Comparison of ENCODE assay signal across 8 cellular contexts in the genomic region with DNA sequence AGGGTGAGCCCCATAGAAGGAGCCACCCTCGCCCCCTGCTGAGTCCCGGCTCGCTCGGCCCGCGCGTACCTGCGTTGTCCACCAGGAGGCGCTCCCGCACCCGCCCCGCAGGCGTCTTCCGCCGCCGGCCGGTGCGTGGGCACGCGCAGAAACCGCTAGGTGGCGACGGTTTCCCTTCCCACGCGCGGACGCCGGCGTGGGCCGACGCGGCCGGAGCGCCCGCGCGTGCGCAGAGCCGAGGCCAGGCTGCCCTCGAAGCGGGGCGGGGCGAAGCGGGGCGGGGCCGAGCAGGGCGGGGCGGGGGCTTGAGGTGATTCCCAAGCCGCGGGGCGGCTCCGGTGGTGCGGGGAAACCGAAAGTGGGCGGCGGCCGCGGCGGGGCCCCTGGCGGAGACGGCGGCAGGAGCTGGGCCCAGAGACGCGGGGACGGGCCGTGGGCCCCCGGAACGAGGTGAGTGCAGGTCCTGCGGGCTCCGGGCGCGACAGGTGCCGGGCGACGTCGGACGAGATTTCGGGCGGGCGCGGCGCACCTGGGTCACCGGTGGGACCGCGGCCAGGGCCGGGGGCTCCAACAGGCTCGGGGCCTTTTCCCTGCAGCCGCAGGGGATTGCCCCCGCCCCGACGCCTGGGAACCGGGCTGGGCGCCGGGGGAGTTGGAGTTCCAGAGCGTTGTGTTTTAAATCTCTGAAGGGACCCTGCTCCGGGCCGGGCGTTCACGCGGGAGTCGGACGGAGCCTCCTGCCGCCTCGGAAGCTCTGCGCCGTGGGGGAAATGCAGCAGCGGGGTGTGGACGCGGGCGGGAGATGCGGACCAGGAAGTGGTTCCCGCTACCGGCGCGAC. TPM values are rescaled to one million over a fixed set of nuclear protein-coding genes. Genes with fewer than 3 reads are reported as not detected.
A peak's percentile ranks its signal among the peaks of the same experiment; 100 is the strongest.
DNase-seq lines count a peak whose midpoint lies in the region; ATAC-seq and TF ChIP-seq lines count a peak whose summit lies in the region.

Gene TDRD7, plus strand, starts transcription at position 308 of the 839 bp plus-strand sequence. CDS start 16,370 bp downstream, outside the sequence.

- no peak within 1 kb of the TSS for H3K27ac ChIP-seq in DOHH2 (ENCODE audit: low read depth, low read length)
- peak within 1 kb of the TSS; percentile 63 for H3K27ac ChIP-seq in RWPE1
- no peak within 1 kb of the TSS for H3K27ac ChIP-seq in neural progenitor cell
- peak within 1 kb of the TSS; percentile 6 for H3K27ac ChIP-seq in stomach smooth muscle (ENCODE audit: low read length)

- H3K9ac ChIP-seq in neural progenitor cell (no peak within 1 kb of the TSS), stomach smooth muscle (ENCODE audit: low read length in 2 of 2) (peak within 1 kb of the TSS; percentile 43 to 78)

- H3K9me3 Mint-ChIP-seq in IgD-negative memory B cell: peaks cover 0 to 3% (median 0%) of the 10 kb centered on the region in 3 donors
- H3K9me3 Mint-ChIP-seq in neural progenitor cell: peaks cover 3% of the 10 kb centered on the region

- H3K36me3 ChIP-seq in DOHH2 (ENCODE audit: control insufficient read depth, low read length) (no peaks in the 10 kb centered on the region), neural progenitor cell (no peaks in the 10 kb centered on the region), stomach smooth muscle (ENCODE audit: control insufficient read depth in 2 of 2, insufficient read depth in 2 of 2, low read length in 2 of 2) (no peaks in the 10 kb centered on the region)

- TF ChIP-seq CTCF in DOHH2 (IDR thresholded peaks at IDR 0.05; ENCODE audit: low read depth, low read length, poor library complexity, severe bottlenecking) (peak; percentile 88), RWPE1 (conservative IDR thresholded peaks at IDR 0.05; ENCODE audit: low read depth) (peak; percentile 100), foreskin fibroblast (IDR thresholded peaks at IDR 0.05; ENCODE audit: low read depth, low read length) (peak; percentile 97), neural progenitor cell (IDR thresholded peaks at IDR 0.05) (peak; percentile 96)

- H3K27me3 Mint-ChIP-seq in IgD-negative memory B cell (peaks cover 15% of the 10 kb centered on the region), neural progenitor cell (ENCODE audit: insufficient read depth, low read depth) (peaks cover 20% of the 10 kb centered on the region)

- CTCF ChIA-PET in RWPE1 (lab: Yijun Ruan, JAX): interaction anchor here (0.6 to 2.1 kb wide), 10 partner anchors 10 to 350 kb away, joined by 3 to 7 read pairs (median 4); no protein-coding TSS in a partner anchor

- peak; percentile 74 for ATAC-seq in GM21526 (IDR thresholded peaks at IDR 0.05; ENCODE audit: low FRiP score, unreplicated experiment)

- H3K4me1 ChIP-seq in DOHH2 (ENCODE audit: control insufficient read depth, low read length): peaks cover 16% of the 10 kb centered on the region
- peaks cover 11% of the 10 kb centered on the region for H3K4me1 ChIP-seq in neural progenitor cell
- H3K4me1 ChIP-seq in stomach smooth muscle (ENCODE audit: control insufficient read depth, insufficient read depth, low read length): peaks cover 7% of the 10 kb centered on the region

- H4K20me1 ChIP-seq in DOHH2 (ENCODE audit: control insufficient read depth, insufficient read depth, low read depth, low read length): no peaks in the 10 kb centered on the region
- no peaks in the 10 kb centered on the region for H4K20me1 ChIP-seq in neural progenitor cell (ENCODE audit: low read depth)

- peak; percentile 98 for DNase-seq in RWPE1 (ENCODE audit: low spot score)
- DNase-seq in activated effector memory CD4-positive, alpha-beta T cell treated with anti-CD3 and anti-CD28 coated beads, Interleukin-2, amount 50 U/mL, for 16 hours: peak; percentile 97
- DNase-seq in foreskin fibroblast: peak; percentile 74 to 95
- peak; percentile 86 for DNase-seq in neural progenitor cell (ENCODE audit: low spot score)

- H3K4me3 ChIP-seq in DOHH2 (ENCODE audit: low read length) (peak within 1 kb of the TSS; percentile 85), foreskin fibroblast (ENCODE audit: low read depth in 1 of 2, low read length in 2 of 2) (peak within 1 kb of the TSS; percentile 73 to 85), neural progenitor cell (peak within 1 kb of the TSS; percentile 68), stomach smooth muscle (ENCODE audit: low read length in 2 of 2) (peak within 1 kb of the TSS; percentile 61 to 79)

- H3K4me1 Mint-ChIP-seq in IgD-negative memory B cell (peaks cover 16 to 31% (median 28%) of the 10 kb centered on the region in 3 donors), neural progenitor cell (peaks cover 8% of the 10 kb centered on the region)

- peak within 1 kb of the TSS; percentile 84 for H2AFZ ChIP-seq in neural progenitor cell (replicated peaks)

- H3K4me3 Mint-ChIP-seq in IgD-negative memory B cell (peak within 1 kb of the TSS; percentile 82 to 95 (median 90)), neural progenitor cell (peak within 1 kb of the TSS; percentile 90)

- H3K9me3 ChIP-seq in DOHH2 (ENCODE audit: control insufficient read depth, insufficient read depth, low read length): no peaks in the 10 kb centered on the region
- no peaks in the 10 kb centered on the region for H3K9me3 ChIP-seq in neural progenitor cell (ENCODE audit: low read depth)
- H3K9me3 ChIP-seq in stomach smooth muscle (ENCODE audit: control insufficient read depth in 2 of 2, low read length in 2 of 2): no peaks in the 10 kb centered on the region

- POLR2A ChIA-PET in RWPE1 (lab: Yijun Ruan, JAX; ENCODE audit: low non-redundant PET): no interaction called here

- H3K9me2 ChIP-seq in DOHH2 (replicated peaks; ENCODE audit: control insufficient read depth, low read length): no peaks in the 10 kb centered on the region

- H3K4me2 ChIP-seq in DOHH2 (ENCODE audit: low read length) (peak within 1 kb of the TSS; percentile 91), neural progenitor cell (peak within 1 kb of the TSS; percentile 72)

- H3K27ac Mint-ChIP-seq in IgD-negative memory B cell (peak within 1 kb of the TSS; percentile 84 to 95 (median 86)), neural progenitor cell (no peak within 1 kb of the TSS)

- H3F3A ChIP-seq in DOHH2 (ENCODE audit: control insufficient read depth, insufficient read depth) (peaks cover 10% of the 10 kb centered on the region), neural progenitor cell (ENCODE audit: low read depth) (peaks cover 34% of the 10 kb centered on the region)

- H3K79me2 ChIP-seq in DOHH2 (ENCODE audit: control insufficient read depth, low read length) (no peaks in the 10 kb centered on the region; the same call in 1 of the 2 replicates), neural progenitor cell (ENCODE audit: low read depth) (no peaks in the 10 kb centered on the region)

- peaks cover 1% of the 10 kb centered on the region for H3K36me3 Mint-ChIP-seq in IgD-negative memory B cell
- no peaks in the 10 kb centered on the region for H3K36me3 Mint-ChIP-seq in neural progenitor cell

- peaks cover 27% of the 10 kb centered on the region for H3K27me3 ChIP-seq in DOHH2 (ENCODE audit: control insufficient read depth, low read length)
- peaks cover 43% of the 10 kb centered on the region for H3K27me3 ChIP-seq in neural progenitor cell
- H3K27me3 ChIP-seq in stomach smooth muscle (ENCODE audit: control insufficient read depth in 1 of 2, insufficient read depth in 2 of 2, low read length in 2 of 2): no peaks in the 10 kb centered on the region

RNA-seq across cellular contexts. Expression of gene TDRD7, which starts in this region (rescaled TPM):
- polyA plus RNA-seq in IgD-negative memory B cell: 11.1 TPM
- 5.6 and 8.1 TPM in 2 replicates for total RNA-seq in neural progenitor cell (ENCODE audit: low replicate concordance)

Comparison
In these comparisons a context has a peak if more than half of its experiments do, and no peak if none do; other contexts are left out.
1. H3K27ac ChIP-seq: peak in RWPE1 (single experiment) and stomach smooth muscle (single experiment); none in DOHH2 (single experiment) and neural progenitor cell (single experiment).
2. Peak in every context shown above with its lines, with median percentiles within 50 percentile points of each other: H3K4me3 ChIP-seq, CTCF ChIP-seq and DNase-seq.